Comparison of ENCODE assay signal across 13 cellular contexts in the genomic region with DNA sequence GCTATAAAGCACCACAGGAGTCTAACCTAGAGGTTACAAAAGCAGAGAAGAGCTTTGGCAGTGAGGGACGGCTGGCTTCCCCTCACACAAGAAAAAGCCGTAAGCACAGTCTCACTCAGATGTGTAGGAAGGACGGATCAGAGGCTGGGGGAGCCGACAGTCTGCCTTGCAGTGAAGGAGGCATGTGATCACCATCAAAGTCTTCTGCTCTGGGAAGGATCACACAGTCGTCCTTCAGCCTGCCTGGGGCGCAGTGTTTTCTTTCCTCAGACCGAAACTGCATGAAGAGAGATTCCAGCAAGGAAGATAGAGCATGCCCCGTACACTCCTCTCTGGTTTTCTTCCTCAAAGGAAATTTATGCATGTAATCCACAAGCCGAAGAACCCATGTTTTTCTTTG. TPM values are rescaled to one million over a fixed set of nuclear protein-coding genes. Genes with fewer than 3 reads are reported as not detected.
DNase-seq lines count a peak whose midpoint lies in the region; ATAC-seq lines count a peak whose summit lies in the region.
"Had no signal": no experiment of that assay in that cellular context is flagged by ENCODE, and none has a peak within 500 bp of the region (broad histone marks: within the 10 kb centered on the region; RNA-seq: fewer than 3 reads in every experiment).

No MANE protein-coding gene starts in this region.

- peak overlapping the region; percentile 44 for H2AFZ ChIP-seq in neuronal stem cell (ENCODE audit: low read length)

- no peak overlapping the region for H3K14ac ChIP-seq in neuronal stem cell (ENCODE audit: low read length)

- ATAC-seq in Right ventricle myocardium superior (ENCODE audit: poor library complexity) (peak; percentile 8), left cardiac atrium (peak; percentile 12 to 20), aorta (ENCODE audit: low FRiP score) (no peak), HG03139 (IDR thresholded peaks at IDR 0.05; ENCODE audit: unreplicated experiment) (no peak), GM19395 (IDR thresholded peaks at IDR 0.05; ENCODE audit: unreplicated experiment) (no peak)

- H3K4me1 ChIP-seq in neuronal stem cell (ENCODE audit: control insufficient read depth in 2 of 2, insufficient read depth in 1 of 2, low read depth in 1 of 2, low read length in 2 of 2) (peaks cover 2 to 15% of the 10 kb centered on the region in 2 donors), aorta (ENCODE audit: control insufficient read depth in 1 of 2, insufficient read depth in 2 of 2, low read length in 2 of 2) (peaks cover 4 to 12% of the 10 kb centered on the region in 2 donors)

- H3K9me3 ChIP-seq in neuronal stem cell (replicated peaks in 1 of 2; ENCODE audit: control insufficient read depth in 2 of 2, insufficient read depth in 1 of 2, low read depth in 1 of 2, low read length in 2 of 2) (no peaks in the 10 kb centered on the region), aorta (ENCODE audit: control insufficient read depth, low read length) (no peaks in the 10 kb centered on the region)

- intact Hi-C loops in Right ventricle myocardium superior (cut with DNase I) (no loop called here), cardiac septum (cut with DNase I) (loop anchor here (5.0 kb wide), 2 partner anchors 274 to 369 kb away; no protein-coding TSS in a partner anchor), left cardiac atrium (cut with DNase I) (loop anchor here in 1 of 2 donors (5.0 kb wide), 1 partner anchor 154 kb away; no protein-coding TSS in a partner anchor), aorta (cut with DNase I) (loop anchor here (5.0 kb wide), 1 partner anchor 154 kb away; no protein-coding TSS in a partner anchor)

- no peak overlapping the region for H3K9ac ChIP-seq in neuronal stem cell (ENCODE audit: low read depth, low read length, poor library complexity)

- H3K27ac ChIP-seq in neuronal stem cell (replicated peaks; ENCODE audit: low read length) (peak overlapping the region; percentile 23), aorta (ENCODE audit: low read depth in 1 of 2, low read length in 2 of 2) (peak overlapping the region; percentile 62 to 69)

- H3K4me3 ChIP-seq in neuronal stem cell (ENCODE audit: low read length in 2 of 2) (no peak overlapping the region), aorta (ENCODE audit: low read length in 2 of 2) (no peak overlapping the region)

- no peak overlapping the region for H2BK5ac ChIP-seq in neuronal stem cell (ENCODE audit: low read length)

- H2BK120ac ChIP-seq in neuronal stem cell (ENCODE audit: low read depth, low read length) = no peak overlapping the region

- H3K4me2 ChIP-seq in neuronal stem cell (ENCODE audit: insufficient read depth, low read length, poor library complexity, severe bottlenecking) = peak overlapping the region; percentile 29

- no peak overlapping the region for H4K8ac ChIP-seq in neuronal stem cell (ENCODE audit: low read depth, low read length)

- no peak overlapping the region for H2BK12ac ChIP-seq in neuronal stem cell (ENCODE audit: low read length)

- H3K18ac ChIP-seq in neuronal stem cell (ENCODE audit: low read length) = peak overlapping the region; percentile 31

- DNase-seq in Right ventricle myocardium superior = no peak
- DNase-seq in cardiac septum (ENCODE audit: low spot score) = no peak
- peak; percentile 39 for DNase-seq in left cardiac atrium
- DNase-seq in neuronal stem cell (ENCODE audit: low spot score) = no peak
- DNase-seq in aorta = no peak
- no peak for DNase-seq in NCI-H345 (lab: John Stamatoyannopoulos, UW)
- DNase-seq: activated CD4-positive, alpha-beta T cell treated with anti-CD3 and anti-CD28 coated beads, Interleukin-2, amount 50 U/mL, for 1 hour; activated effector memory CD4-positive, alpha-beta T cell treated with Interleukin-2 at 50 U/mL for 16 hours; CD4-positive, alpha-beta memory T cell; cortex of kidney; NCI-H187 treated with DMSO at 0.1 percent for 48 hours had no signal

- no peak overlapping the region for H3K23ac ChIP-seq in neuronal stem cell (ENCODE audit: low read depth, low read length, poor library complexity)

- no peaks in the 10 kb centered on the region for H3K36me3 ChIP-seq in neuronal stem cell (replicated peaks in 1 of 2; ENCODE audit: control insufficient read depth in 2 of 2, insufficient read depth in 2 of 2, low read length in 2 of 2)
- H3K36me3 ChIP-seq in aorta (ENCODE audit: control insufficient read depth in 1 of 2, insufficient read depth in 2 of 2, low read length in 1 of 2) = no peaks in the 10 kb centered on the region

- H3K27me3 ChIP-seq in neuronal stem cell (ENCODE audit: control insufficient read depth in 3 of 3, insufficient read depth in 3 of 3, low read depth in 1 of 3, low read length in 3 of 3) (peaks cover 0 to 48% (median 0%) of the 10 kb centered on the region in 3 experiments), aorta (ENCODE audit: control insufficient read depth in 1 of 2, insufficient read depth in 2 of 2, low read length in 1 of 2) (no peaks in the 10 kb centered on the region)

- H2BK15ac ChIP-seq in neuronal stem cell (ENCODE audit: low read length) = peak overlapping the region; percentile 70

- H4K91ac ChIP-seq in neuronal stem cell (ENCODE audit: low read depth, low read length, poor library complexity) = no peak overlapping the region

- WGBS in neuronal stem cell (ENCODE audit: extremely low coverage in 2 of 2, insufficient read length in 2 of 2, insufficient replicate concordance in 1 of 2), 2 donors = no CpG with 5 or more reads among the region's 9 CpGs
- WGBS in aorta, 2 donors = 5% methylated on average over 9 of the region's 9 CpGs

- H3K4ac ChIP-seq in neuronal stem cell (ENCODE audit: low read length) = no peak overlapping the region

- H3K79me1 ChIP-seq in neuronal stem cell (ENCODE audit: low read depth, low read length) = no peaks in the 10 kb centered on the region

- no peak overlapping the region for H2AK5ac ChIP-seq in neuronal stem cell (ENCODE audit: low read depth, low read length)

RNA-seq across cellular contexts. Expression of a gene that starts 24.1 kb away (rescaled TPM):
- total RNA-seq in Right ventricle myocardium superior (56.0 TPM), cardiac septum (76.2 TPM), left cardiac atrium (10 to 100 TPM; 43.9 to 59.6 TPM), aorta (10 to 100 TPM; 28.7 to 41.5 TPM)
- polyA plus RNA-seq in neuronal stem cell (2013, experiment 1 of 2) = 0.04 TPM
- polyA plus RNA-seq in neuronal stem cell (2013, experiment 2 of 2) = 0.03 TPM
- polyA plus RNA-seq in aorta = 10 to 100 TPM; 16.0 to 32.8 TPM
- total RNA-seq: CD4-positive, alpha-beta memory T cell had no signal
- polyA plus RNA-seq: CD4-positive, alpha-beta memory T cell had no signal

Comparison
In these comparisons a context has a peak if more than half of its experiments do, and no peak if none do; other contexts are left out.
1. ATAC-seq: peak in Right ventricle myocardium superior (single experiment) and left cardiac atrium (2 of 2); none in aorta (single experiment), HG03139 (single experiment) and GM19395 (single experiment).